Comparison of ENCODE assay signal across 10 cellular contexts in the genomic region with DNA sequence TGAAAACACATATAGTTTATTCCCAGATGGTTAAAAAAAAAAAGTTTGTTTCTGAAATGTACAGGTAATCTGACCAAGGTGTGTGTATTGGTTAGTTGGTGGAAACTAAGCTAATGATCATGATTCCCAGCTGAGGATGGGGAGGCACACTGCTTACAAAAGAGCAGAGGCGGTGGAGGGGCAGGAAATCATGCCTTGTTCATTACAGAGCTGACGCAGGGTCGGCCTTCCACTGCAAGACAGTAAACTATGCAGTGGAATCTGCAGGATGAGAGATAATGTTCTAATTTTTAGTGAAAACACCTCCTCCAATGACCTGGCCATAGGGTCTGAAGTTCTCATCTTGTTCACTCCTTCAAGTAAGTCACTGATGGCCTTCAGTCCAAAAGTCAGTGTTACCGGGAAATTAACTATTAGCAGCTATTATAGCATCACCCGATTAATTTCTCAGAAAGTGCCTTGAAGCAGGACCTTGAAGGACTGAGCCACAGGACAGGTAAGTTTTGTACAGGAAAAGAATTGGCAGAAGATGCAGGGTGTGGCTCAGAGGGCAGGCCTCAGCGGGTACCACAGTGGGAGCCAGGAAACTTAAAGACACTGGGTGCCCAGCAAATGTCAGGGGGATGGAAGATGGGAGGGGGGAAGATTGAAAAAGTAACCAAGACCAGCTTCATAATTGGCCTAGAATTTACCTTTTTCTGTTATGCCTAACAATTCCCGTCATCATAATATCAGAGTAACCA. TPM values are rescaled to one million over a fixed set of nuclear protein-coding genes. Genes with fewer than 3 reads are reported as not detected.
DNase-seq lines count a peak whose midpoint lies in the region; FAIRE-seq and TF ChIP-seq lines count a peak whose summit lies in the region.
"Had no signal": no experiment of that assay in that cellular context is flagged by ENCODE, and none has a peak within 500 bp of the region (broad histone marks: within the 10 kb centered on the region; RNA-seq: fewer than 3 reads in every experiment).

No MANE protein-coding gene starts in this region.

- H3K27me3 Mint-ChIP-seq in endodermal cell (ENCODE audit: insufficient read depth) (no peaks in the 10 kb centered on the region), type B pancreatic cell (no peaks in the 10 kb centered on the region)
- H3K27me3 Mint-ChIP-seq: activated CD4-positive, alpha-beta memory T cell treated with anti-CD3 and anti-CD28 coated beads, Interleukin-2, amount 10 ng/mL, durations not matched to agents 7 days and 5 days had no signal

- H3K9me3 ChIP-seq in endodermal cell (ENCODE audit: control insufficient read depth, low read length) (no peaks in the 10 kb centered on the region), muscle layer of duodenum (ENCODE audit: control insufficient read depth in 1 of 2, low read length in 2 of 2) (no peaks in the 10 kb centered on the region)

- DNase-seq in NCI-H146 (lab: John Stamatoyannopoulos, UW) (peak; percentile 33), NCI-H146 treated with DMSO at 0.1 percent for 48 hours (lab: John Stamatoyannopoulos, UW; ENCODE audit: unreplicated experiment) (no peak), endodermal cell (no peak), type B pancreatic cell (ENCODE audit: extremely low spot score, unreplicated experiment) (no peak), HTR-8/SVneo (ENCODE audit: insufficient read length, low spot score) (no peak), SHP77 (lab: John Stamatoyannopoulos, UW) (no peak)
- no peak for DNase-seq in stimulated activated CD4-positive, alpha-beta T cell treated with anti-CD3 and anti-CD28 coated beads, Interleukin-2, amount 100 ng/mL, for 24 hours
- DNase-seq: activated CD4-positive, alpha-beta memory T cell treated with anti-CD3 and anti-CD28 coated beads, Interleukin-2, amount 10 ng/mL, durations not matched to agents 7 days and 5 days had no signal

- H3K27me3 ChIP-seq in endodermal cell (ENCODE audit: control insufficient read depth, insufficient read depth, low read length, poor library complexity, severe bottlenecking): no peaks in the 10 kb centered on the region
- no peaks in the 10 kb centered on the region for H3K27me3 ChIP-seq in muscle layer of duodenum (ENCODE audit: low read depth, low read length)

- 76 to 80% methylated on average over 3 to 7 of the region's 7 CpGs for WGBS in endodermal cell (ENCODE audit: insufficient coverage in 1 of 2, insufficient read length in 1 of 2), 2 experiments

- H3K4me3 ChIP-seq in endodermal cell (ENCODE audit: low read length): no peak overlapping the region
- H3K4me3 ChIP-seq in muscle layer of duodenum (ENCODE audit: low read depth in 1 of 2, low read length in 2 of 2): peak overlapping the region in 1 of 2 donors; percentile 22
- H3K4me3 ChIP-seq: SK-N-MC had no signal

- H3K4me1 ChIP-seq in endodermal cell (ENCODE audit: control insufficient read depth, insufficient read depth, low read length) (peaks cover 6% of the 10 kb centered on the region), muscle layer of duodenum (ENCODE audit: control insufficient read depth in 1 of 2, insufficient read depth in 2 of 2, low read length in 2 of 2) (peaks cover 35 to 38% of the 10 kb centered on the region in 2 donors)

- H3K9me3 Mint-ChIP-seq in endodermal cell (no peaks in the 10 kb centered on the region), type B pancreatic cell (no peaks in the 10 kb centered on the region)
- H3K9me3 Mint-ChIP-seq: activated CD4-positive, alpha-beta memory T cell treated with anti-CD3 and anti-CD28 coated beads, Interleukin-2, amount 10 ng/mL, durations not matched to agents 7 days and 5 days had no signal

- TF ChIP-seq CTCF in endodermal cell (conservative IDR thresholded peaks at IDR 0.05) (no peak), type B pancreatic cell (conservative IDR thresholded peaks at IDR 0.05) (no peak)

- H3K27ac Mint-ChIP-seq in endodermal cell: peak overlapping the region; percentile 95
- H3K27ac Mint-ChIP-seq in type B pancreatic cell: peak overlapping the region; percentile 97
- H3K27ac Mint-ChIP-seq: activated CD4-positive, alpha-beta memory T cell treated with anti-CD3 and anti-CD28 coated beads, Interleukin-2, amount 10 ng/mL, durations not matched to agents 7 days and 5 days had no signal

- H3K36me3 Mint-ChIP-seq in endodermal cell (ENCODE audit: low read depth) (peaks cover 20% of the 10 kb centered on the region), type B pancreatic cell (peaks cover 10% of the 10 kb centered on the region)

- FAIRE-seq in HTR-8/SVneo (lab: Jason Lieb, UNC): no peak

- peaks cover 45% of the 10 kb centered on the region for H3K4me1 Mint-ChIP-seq in endodermal cell
- H3K4me1 Mint-ChIP-seq in type B pancreatic cell (ENCODE audit: unreplicated experiment): peaks cover 41% of the 10 kb centered on the region

- peak overlapping the region; percentile 59 for H3K27ac ChIP-seq in endodermal cell (ENCODE audit: low read depth, low read length)
- peak overlapping the region; percentile 85 for H3K27ac ChIP-seq in muscle layer of duodenum (ENCODE audit: low read length)
- H3K27ac ChIP-seq: SK-N-MC had no signal

- peak overlapping the region; percentile 32 for H3K9ac ChIP-seq in endodermal cell (ENCODE audit: extremely low read depth, low read length, poor library complexity, severe bottlenecking)

- H3K4me3 Mint-ChIP-seq in endodermal cell (peak overlapping the region; percentile 22), type B pancreatic cell (peak overlapping the region; percentile 65)
- H3K4me3 Mint-ChIP-seq: activated CD4-positive, alpha-beta memory T cell treated with anti-CD3 and anti-CD28 coated beads, Interleukin-2, amount 10 ng/mL, durations not matched to agents 7 days and 5 days had no signal

- H3K36me3 ChIP-seq in endodermal cell (ENCODE audit: control insufficient read depth, insufficient read depth, low read length) (peaks cover 64% of the 10 kb centered on the region), muscle layer of duodenum (ENCODE audit: control insufficient read depth in 1 of 2, insufficient read depth in 2 of 2, low read length in 2 of 2) (peaks cover 23 to 24% of the 10 kb centered on the region in 2 donors)

RNA-seq across cellular contexts. Expression of gene MYOF, which starts 36.0 kb away (rescaled TPM):
- total RNA-seq in endodermal cell (10 to 100 TPM; 37.4 to 93.8 TPM), type B pancreatic cell (ENCODE audit: low replicate concordance) (49.4 and 79.8 TPM in 2 replicates)
- 15.6 TPM for polyA plus RNA-seq in endodermal cell (2013, experiment 1 of 2)
- polyA plus RNA-seq in endodermal cell (2013, experiment 2 of 2): 21.2 TPM

RNA-seq across cellular contexts. Expression of gene CEP55, which starts 50.3 kb away (rescaled TPM):
- total RNA-seq in endodermal cell (10 to 100 TPM; 50.3 to 66.8 TPM), type B pancreatic cell (ENCODE audit: low replicate concordance) (7.4 and 14.8 TPM in 2 replicates)
- polyA plus RNA-seq in endodermal cell (2013, experiment 1 of 2): 39.2 TPM
- polyA plus RNA-seq in endodermal cell (2013, experiment 2 of 2): 45.6 TPM
